ENCODE assay signal across 24 cellular contexts in genomic region chr2:187862715-187863114, GRCh38.
"Had no signal": no experiment of that assay in that cellular context is flagged by ENCODE, and none has a peak within 500 bp of the region (broad histone marks: within the 10 kb centered on the region; RNA-seq: fewer than 3 reads in every experiment).

No MANE protein-coding gene starts in this region.

- H3K4me3 Mint-ChIP-seq: activated naive CD4-positive, alpha-beta T cell treated with anti-CD3 and anti-CD28 coated beads, Interleukin-2, amount 10 ng/mL, durations not matched to agents 7 days and 5 days; activated naive CD8-positive, alpha-beta T cell treated with anti-CD3 and anti-CD28 coated beads, Interleukin-2, amount 10 ng/mL, durations not matched to agents 7 days and 5 days; dendritic cell treated with granulocyte-macrophage colony-stimulating factor and Interleukin-4, amounts not matched to agents 40 ng/mL and 50 ng/mL, for 4 days; endodermal cell; mesothelial cell of epicardium; naive B cell; nephron progenitor cell had no signal

- H3K4me3 ChIP-seq: esophagus squamous epithelium, gastrocnemius medialis, psoas muscle, right atrium auricular region, suprapubic skin, tibial nerve had no signal

- H3K9ac ChIP-seq: parathyroid adenoma had no signal

- DNase-seq: activated CD4-positive, alpha-beta T cell treated with anti-CD3 and anti-CD28 coated beads for 4 hours; activated CD4-positive, alpha-beta T cell treated with anti-CD3 and anti-CD28 coated beads, Interleukin-2, amount 50 U/mL, for 4 hours; activated CD8-positive, alpha-beta memory T cell treated with anti-CD3 and anti-CD28 coated beads for 24 hours; activated gamma-delta T cell; activated naive CD4-positive, alpha-beta T cell treated with anti-CD3 and anti-CD28 coated beads, Interleukin-2, amount 10 ng/mL, durations not matched to agents 7 days and 5 days; activated naive CD8-positive, alpha-beta T cell treated with anti-CD3 and anti-CD28 coated beads, Interleukin-2, amount 10 ng/mL, durations not matched to agents 7 days and 5 days; amniotic stem cell; caudate nucleus; endodermal cell; esophagus squamous epithelium; gastrocnemius medialis; glutamatergic neuron; naive B cell; nephron progenitor cell; psoas muscle; stimulated activated naive CD4-positive, alpha-beta T cell had no signal

- H3K36me3 Mint-ChIP-seq: activated naive CD4-positive, alpha-beta T cell treated with anti-CD3 and anti-CD28 coated beads, Interleukin-2, amount 10 ng/mL, durations not matched to agents 7 days and 5 days; activated naive CD8-positive, alpha-beta T cell treated with anti-CD3 and anti-CD28 coated beads, Interleukin-2, amount 10 ng/mL, durations not matched to agents 7 days and 5 days; naive B cell had no signal

- H2AFZ ChIP-seq: parathyroid adenoma had no signal

- H3K27ac Mint-ChIP-seq: activated naive CD4-positive, alpha-beta T cell treated with anti-CD3 and anti-CD28 coated beads, Interleukin-2, amount 10 ng/mL, durations not matched to agents 7 days and 5 days; activated naive CD8-positive, alpha-beta T cell treated with anti-CD3 and anti-CD28 coated beads, Interleukin-2, amount 10 ng/mL, durations not matched to agents 7 days and 5 days; dendritic cell treated with granulocyte-macrophage colony-stimulating factor and Interleukin-4, amounts not matched to agents 40 ng/mL and 50 ng/mL, for 4 days; endodermal cell; naive B cell; nephron progenitor cell had no signal

- H3K79me2 ChIP-seq: parathyroid adenoma had no signal

- H3K4me1 Mint-ChIP-seq: activated naive CD4-positive, alpha-beta T cell treated with anti-CD3 and anti-CD28 coated beads, Interleukin-2, amount 10 ng/mL, durations not matched to agents 7 days and 5 days; activated naive CD8-positive, alpha-beta T cell treated with anti-CD3 and anti-CD28 coated beads, Interleukin-2, amount 10 ng/mL, durations not matched to agents 7 days and 5 days; naive B cell; nephron progenitor cell had no signal

- H3K27ac ChIP-seq: esophagus squamous epithelium, gastrocnemius medialis, neutrophil, parathyroid adenoma, psoas muscle, right atrium auricular region, suprapubic skin, VCaP had no signal

- H3K27me3 ChIP-seq: esophagus squamous epithelium, gastrocnemius medialis, neutrophil, right atrium auricular region, suprapubic skin, tibial nerve had no signal

- H3K9me3 Mint-ChIP-seq: activated naive CD8-positive, alpha-beta T cell treated with anti-CD3 and anti-CD28 coated beads, Interleukin-2, amount 10 ng/mL, durations not matched to agents 7 days and 5 days had no signal

- H3K27me3 Mint-ChIP-seq: activated naive CD4-positive, alpha-beta T cell treated with anti-CD3 and anti-CD28 coated beads, Interleukin-2, amount 10 ng/mL, durations not matched to agents 7 days and 5 days; activated naive CD8-positive, alpha-beta T cell treated with anti-CD3 and anti-CD28 coated beads, Interleukin-2, amount 10 ng/mL, durations not matched to agents 7 days and 5 days; dendritic cell treated with granulocyte-macrophage colony-stimulating factor and Interleukin-4, amounts not matched to agents 40 ng/mL and 50 ng/mL, for 4 days; naive B cell had no signal

- H3K36me3 ChIP-seq: esophagus squamous epithelium, gastrocnemius medialis, neutrophil, right atrium auricular region, suprapubic skin, tibial nerve had no signal

- H3K4me1 ChIP-seq: esophagus squamous epithelium, gastrocnemius medialis, parathyroid adenoma, psoas muscle, right atrium auricular region, suprapubic skin had no signal

- ATAC-seq: gastrocnemius medialis, psoas muscle had no signal

- H3K9me3 ChIP-seq: esophagus squamous epithelium, gastrocnemius medialis, neutrophil, psoas muscle, right atrium auricular region, suprapubic skin, tibial nerve had no signal
